3 cellular contexts compared by ENCODE assay signal in genomic region chr9:99427252-99427651, GRCh38.
TF ChIP-seq lines count a peak whose summit lies in the region.

No MANE protein-coding gene starts in this region.

TF ChIP-seq in GM12891, 5 proteins besides CTCF, POLR2A, EP300 and RAD21 (continued from another document):
- TF ChIP-seq PAX5 (IDR thresholded peaks at IDR 0.05; ENCODE audit: insufficient read depth, low read length, severe bottlenecking) (no peak), POLR2AphosphoS5 (IDR thresholded peaks at IDR 0.05; ENCODE audit: low read depth, low read length) (no peak)

TF ChIP-seq in GM23338, 12 proteins besides CTCF, POLR2A, EP300 and RAD21 (continued from another document):
- no peak for TF ChIP-seq REST (IDR thresholded peaks at IDR 0.05; ENCODE audit: unreplicated experiment)
TF ChIP-seq in GM23338: peak in this region for 0.

TF ChIP-seq in GM12878, 131 proteins besides CTCF, POLR2A, EP300 and RAD21 (continued from another document):
- no peak for TF ChIP-seq USF1 (IDR thresholded peaks at IDR 0.05; ENCODE audit: borderline replicate concordance, extremely low read length, insufficient read depth, low read depth, low read length)
- no peak for TF ChIP-seq EZH2 (IDR thresholded peaks at IDR 0.05; ENCODE audit: borderline replicate concordance, control insufficient read depth, low read depth, low read length)
- TF ChIP-seq ETV6 (conservative IDR thresholded peaks at IDR 0.05 in 1 of 2, IDR thresholded peaks at IDR 0.05 in 1 of 2; ENCODE audit: borderline replicate concordance in 1 of 2, low read depth in 1 of 2): no peak
- no peak for TF ChIP-seq IKZF1 (conservative IDR thresholded peaks at IDR 0.05)
- no peak for TF ChIP-seq RBBP5 (conservative IDR thresholded peaks at IDR 0.05)
- TF ChIP-seq TAF1 (IDR thresholded peaks at IDR 0.05; ENCODE audit: borderline replicate concordance, low read depth, low read length): no peak
- TF ChIP-seq NR2C2 (IDR thresholded peaks at IDR 0.05; ENCODE audit: borderline replicate concordance, control insufficient read depth, insufficient read length, low read depth): no peak
- no peak for TF ChIP-seq BCL3 (IDR thresholded peaks at IDR 0.05; ENCODE audit: borderline replicate concordance, insufficient read depth, low read depth, low read length, poor library complexity, severe bottlenecking)
- TF ChIP-seq MLLT1 (IDR thresholded peaks at IDR 0.05): no peak
- no peak for TF ChIP-seq EED (IDR thresholded peaks at IDR 0.05; ENCODE audit: low read depth)
- no peak for TF ChIP-seq E2F8 (IDR thresholded peaks at IDR 0.05; ENCODE audit: low read depth, partially characterized antibody)
- no peak for TF ChIP-seq BRCA1 (IDR thresholded peaks at IDR 0.05; ENCODE audit: low read depth, low read length)
- TF ChIP-seq PRDM15 (CRISPR knock-in tag; IDR thresholded peaks at IDR 0.05): no peak
TF ChIP-seq in GM12878: peak in this region for 0.
